In genomic region chr6:142482249-142482648, GRCh38 we compare ENCODE assay signal across 13 cellular contexts.
"Had no signal": no experiment of that assay in that cellular context is flagged by ENCODE, and none has a peak within 500 bp of the region (broad histone marks: within the 10 kb centered on the region; RNA-seq: fewer than 3 reads in every experiment).

No MANE protein-coding gene starts in this region.

- H3K27ac ChIP-seq: ascending aorta, cardiac muscle cell, coronary artery, uterus, WERI-Rb-1 had no signal

- H3K27ac Mint-ChIP-seq: activated CD4-positive, alpha-beta T cell treated with anti-CD3 and anti-CD28 coated beads for 36 hours; activated CD8-positive, alpha-beta T cell treated with anti-CD3 and anti-CD28 coated beads for 36 hours; activated T-cell treated with anti-CD3 and anti-CD28 coated beads, Interleukin-2, amount 50 U/mL, for 72 hours had no signal

- DNase-seq: activated CD4-positive, alpha-beta T cell treated with anti-CD3 and anti-CD28 coated beads for 36 hours; activated CD8-positive, alpha-beta memory T cell treated with anti-CD3 and anti-CD28 coated beads, Interleukin-2, amount 50 U/mL, for 4 hours; activated CD8-positive, alpha-beta T cell treated with anti-CD3 and anti-CD28 coated beads for 36 hours; activated T-cell treated with anti-CD3 and anti-CD28 coated beads, Interleukin-2, amount 50 U/mL, for 72 hours; effector CD4-positive, alpha-beta T cell; kidney; stimulated activated CD4-positive, alpha-beta T cell treated with anti-CD3 and anti-CD28 coated beads, Interleukin-4, amount 100 ng/mL, for 1 hour; T1000; uterus; WERI-Rb-1 had no signal

- H3K9me3 ChIP-seq: ascending aorta, uterus had no signal

- H3K4me3 ChIP-seq: ascending aorta, cardiac muscle cell, coronary artery, uterus had no signal

- H3K36me3 ChIP-seq: ascending aorta, cardiac muscle cell, uterus, WERI-Rb-1 had no signal

- H3K4me3 Mint-ChIP-seq: activated CD4-positive, alpha-beta T cell treated with anti-CD3 and anti-CD28 coated beads for 36 hours; activated CD8-positive, alpha-beta T cell treated with anti-CD3 and anti-CD28 coated beads for 36 hours; activated T-cell treated with anti-CD3 and anti-CD28 coated beads, Interleukin-2, amount 50 U/mL, for 72 hours had no signal

- H3K27me3 ChIP-seq: ascending aorta, cardiac muscle cell, uterus had no signal

- H3K4me1 ChIP-seq: ascending aorta, uterus had no signal

- H3K27me3 Mint-ChIP-seq: activated CD4-positive, alpha-beta T cell treated with anti-CD3 and anti-CD28 coated beads for 36 hours; activated CD8-positive, alpha-beta T cell treated with anti-CD3 and anti-CD28 coated beads for 36 hours had no signal

- ATAC-seq: activated CD4-positive, alpha-beta T cell treated with anti-CD3 and anti-CD28 coated beads for 36 hours; activated CD8-positive, alpha-beta T cell treated with anti-CD3 and anti-CD28 coated beads for 36 hours; activated T-cell treated with anti-CD3 and anti-CD28 coated beads, Interleukin-2, amount 50 U/mL, for 72 hours had no signal
